Comparison of ENCODE assay signal across 17 cellular contexts in the genomic region with DNA sequence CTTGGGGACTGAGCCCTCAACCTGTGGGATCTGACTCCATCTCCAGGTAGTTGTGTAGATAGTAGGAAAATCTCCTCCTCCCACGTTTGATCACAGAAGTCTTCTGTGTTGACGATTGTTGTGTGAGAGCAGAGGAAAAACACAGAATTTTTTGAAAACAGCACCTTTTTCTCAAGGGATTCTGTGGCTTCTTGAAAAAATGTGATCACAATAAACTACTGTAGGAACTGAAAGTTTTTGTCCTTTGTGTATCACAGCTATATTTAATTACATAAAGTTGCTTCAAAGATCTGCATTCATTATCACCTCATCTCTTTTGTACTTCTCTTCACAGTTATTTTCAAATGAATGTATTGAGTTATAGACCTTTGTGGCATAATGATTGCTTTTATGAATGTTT.
A peak's percentile ranks its signal among the peaks of the same experiment; 100 is the strongest.
DNase-seq lines count a peak whose midpoint lies in the region; ATAC-seq, FAIRE-seq and TF ChIP-seq lines count a peak whose summit lies in the region.
"Had no signal": no experiment of that assay in that cellular context is flagged by ENCODE, and none has a peak within 500 bp of the region (broad histone marks: within the 10 kb centered on the region; RNA-seq: fewer than 3 reads in every experiment).

No MANE protein-coding gene starts in this region.

- no peaks in the 10 kb centered on the region for H3K23me2 ChIP-seq in H1 (ENCODE audit: low read depth, low read length)

- H3K9me2 ChIP-seq in Loucy (replicated peaks; ENCODE audit: low read depth, low read length) = no peaks in the 10 kb centered on the region

- H3K4ac ChIP-seq in H1 (replicated peaks; ENCODE audit: insufficient read length, low read depth, low read length) = no peak overlapping the region

- WGBS in H1 (ENCODE audit: extremely low coverage in 1 of 2, insufficient coverage in 1 of 2, insufficient read length in 1 of 2, insufficient replicate concordance in 2 of 2, low coverage in 1 of 2, low lambda C conversion rate in 2 of 2, missing lambda C conversion rate in 1 of 2), 2 experiments = 89% methylated on average over 2 of the region's 2 CpGs; no CpG with 5 or more reads in 1 of the 2 experiments

- no peak for TF ChIP-seq EP300 in H1 (IDR thresholded peaks at IDR 0.05; ENCODE audit: borderline replicate concordance in 1 of 2, low read depth in 2 of 2, low read length in 2 of 2)

- H2BK120ac ChIP-seq in H1 (replicated peaks; ENCODE audit: low read depth, low read length) = no peak overlapping the region

- POLR2A ChIA-PET in H1 (lab: Charles Lee; ENCODE audit: partially characterized antibody) = interaction anchor here (0.6 to 0.7 kb wide), 2 partner anchors 51 to 84 kb away, joined by 3 to 4 read pairs; no protein-coding TSS in a partner anchor

- no peak for TF ChIP-seq POLR2A in H1 (IDR thresholded peaks at IDR 0.05; ENCODE audit: control extremely low read depth in 1 of 2, low read depth in 2 of 2, low read length in 2 of 2)

- H3K79me2 ChIP-seq in Loucy (ENCODE audit: insufficient read depth, low read length) = peaks cover 97% of the 10 kb centered on the region
- peaks cover 0 to 90% of the 10 kb centered on the region in 2 experiments; a peak in 3 of 4 replicates for H3K79me2 ChIP-seq in H1 (ENCODE audit: control insufficient read depth in 1 of 2, insufficient read depth in 2 of 2, low read length in 2 of 2)

- no peak overlapping the region for H2BK5ac ChIP-seq in H1 (ENCODE audit: low read depth, low read length)

- FAIRE-seq in H1 (lab: Jason Lieb, UNC) = peak; percentile 19

- CTCF ChIA-PET in H1 (lab: Charles Lee; ENCODE audit: partially characterized antibody) (no interaction called here), Calu3 (lab: Charles Lee) (no interaction called here)

- intact Hi-C loops in upper lobe of right lung (cut with DNase I) = no loop called here
- intact Hi-C loops in Calu3 (cut with micrococcal nuclease; ENCODE audit: unreplicated experiment) = no loop called here
- intact Hi-C loops in CD14-positive monocyte (cut with micrococcal nuclease) = no loop called here

- H3K4me2 ChIP-seq in Loucy (ENCODE audit: low read depth, low read length, poor library complexity, severe bottlenecking) = peak overlapping the region; percentile 10
- no peak overlapping the region for H3K4me2 ChIP-seq in H1 (ENCODE audit: insufficient read depth in 1 of 2, low read depth in 2 of 2, low read length in 2 of 2)
- H3K4me2 ChIP-seq: KMS-11 had no signal

- H3K4me3 ChIP-seq in cardiac muscle cell (no peak overlapping the region), right atrium auricular region (no peak overlapping the region), Loucy (ENCODE audit: low read length, poor library complexity, severe bottlenecking) (no peak overlapping the region), H1 (ENCODE audit: extremely low read depth in 1 of 4, insufficient read depth in 2 of 4, low read depth in 3 of 4, low read length in 4 of 4) (no peak overlapping the region), upper lobe of right lung (no peak overlapping the region)
- H3K4me3 ChIP-seq: testis had no signal

- peak overlapping the region; percentile 73 for H3K27ac ChIP-seq in cardiac muscle cell
- H3K27ac ChIP-seq in right atrium auricular region = no peak overlapping the region
- H3K27ac ChIP-seq in H1 (ENCODE audit: low read depth, low read length) = no peak overlapping the region
- H3K27ac ChIP-seq in upper lobe of right lung = peak overlapping the region; percentile 3
- H3K27ac ChIP-seq: KMS-11 had no signal

- no peaks in the 10 kb centered on the region for H3K9me3 ChIP-seq in cardiac muscle cell (ENCODE audit: low read depth)
- no peaks in the 10 kb centered on the region for H3K9me3 ChIP-seq in right atrium auricular region
- H3K9me3 ChIP-seq in Loucy (ENCODE audit: insufficient read depth, low read depth, low read length) = no peaks in the 10 kb centered on the region
- no peaks in the 10 kb centered on the region for H3K9me3 ChIP-seq in H1 (ENCODE audit: insufficient read depth in 2 of 2, low read depth in 1 of 2, low read length in 1 of 2)
- H3K9me3 ChIP-seq in upper lobe of right lung = no peaks in the 10 kb centered on the region
- H3K9me3 ChIP-seq: testis had no signal

- ATAC-seq in upper lobe of right lung = no peak

- no peak overlapping the region for H3K23ac ChIP-seq in H1 (ENCODE audit: insufficient read length)

- H3K9ac ChIP-seq in Loucy (ENCODE audit: low read depth, low read length, poor library complexity, severe bottlenecking) = no peak overlapping the region
- no peak overlapping the region for H3K9ac ChIP-seq in H1 (replicated peaks in 1 of 4; ENCODE audit: extremely low read depth in 1 of 4, low read depth in 3 of 4, low read length in 3 of 4)
- H3K9ac ChIP-seq: KMS-11 had no signal

- DNase-seq in cardiac muscle cell (ENCODE audit: low read depth in 1 of 2, low spot score in 1 of 2) (no peak), right atrium auricular region (ENCODE audit: low spot score) (no peak), H1 (ENCODE audit: low read depth in 1 of 2, low spot score in 2 of 2) (no peak), upper lobe of right lung (no peak), GM13976 (ENCODE audit: low spot score) (no peak), Calu3 (no peak), CD14-positive monocyte (ENCODE audit: low spot score) (no peak)
- DNase-seq: activated CD4-positive, alpha-beta T cell treated with anti-CD3 and anti-CD28 coated beads, Interleukin-2, amount 10 ng/mL, durations not matched to agents 7 days and 5 days; activated gamma-delta T cell; GOT3; hypothalamus; NCI-H1417 treated with DMSO at 0.1 percent for 48 hours; Right ventricle myocardium superior; testis had no signal

- no peaks in the 10 kb centered on the region for H3K27me3 Mint-ChIP-seq in Calu3 (ENCODE audit: unreplicated experiment)
- H3K27me3 Mint-ChIP-seq in CD14-positive monocyte (ENCODE audit: low read depth in 3 of 3) = peaks cover 0 to 1% (median 0%) of the 10 kb centered on the region in 3 donors
- H3K27me3 Mint-ChIP-seq: activated CD4-positive, alpha-beta T cell treated with anti-CD3 and anti-CD28 coated beads, Interleukin-2, amount 10 ng/mL, durations not matched to agents 7 days and 5 days had no signal

- no peak overlapping the region for H2BK15ac ChIP-seq in H1 (ENCODE audit: low read length)

- no peak overlapping the region for H2BK20ac ChIP-seq in H1 (ENCODE audit: low read length)

- H2AFZ ChIP-seq in Loucy (ENCODE audit: low read length) = no peak overlapping the region
- H2AFZ ChIP-seq in H1 (ENCODE audit: low read length) = no peak overlapping the region

- peaks cover 38% of the 10 kb centered on the region for H3K4me1 ChIP-seq in cardiac muscle cell (ENCODE audit: low read depth)
- H3K4me1 ChIP-seq in right atrium auricular region = peaks cover 0 to 75% of the 10 kb centered on the region in 2 donors
- H3K4me1 ChIP-seq in Loucy (ENCODE audit: insufficient read depth, low read length, poor library complexity, severe bottlenecking) = peaks cover 46% of the 10 kb centered on the region
- H3K4me1 ChIP-seq in H1 (replicated peaks in 1 of 4; ENCODE audit: control insufficient read depth in 3 of 4, insufficient read depth in 4 of 4, low read length in 3 of 4) = peaks cover 0 to 4% (median 3%) of the 10 kb centered on the region in 4 experiments; a peak in 4 of 7 replicates
- peaks cover 63% of the 10 kb centered on the region for H3K4me1 ChIP-seq in upper lobe of right lung

- in situ Hi-C loops in GM13976 (cut with MboI; ENCODE audit: low sequenced_read_pairs, unreplicated experiment) = no loop called here

- no peak overlapping the region for H2BK12ac ChIP-seq in H1 (ENCODE audit: low read depth, low read length)

- H4K20me1 ChIP-seq in Loucy (ENCODE audit: insufficient read depth, low read length, poor library complexity, severe bottlenecking) = peaks cover 74% of the 10 kb centered on the region
- H4K20me1 ChIP-seq in H1 (replicated peaks in 1 of 2; ENCODE audit: control insufficient read depth in 1 of 2, insufficient read depth in 2 of 2, low read length in 2 of 2) = peaks cover 0 to 3% of the 10 kb centered on the region in 2 experiments

- no peak overlapping the region for H3K27ac Mint-ChIP-seq in Calu3 (ENCODE audit: unreplicated experiment)
- peak overlapping the region in 3 of 7 donors; percentile 25 to 50 (median 27) for H3K27ac Mint-ChIP-seq in CD14-positive monocyte
- H3K27ac Mint-ChIP-seq: brain had no signal

- BruUV-seq in Calu3 (replicated peaks; lab: Mats Ljungman, UMichigan) = no TSS peak

- H3K79me1 ChIP-seq in H1 (ENCODE audit: low read depth, low read length) = no peaks in the 10 kb centered on the region; the same call in 1 of the 2 replicates

- H3K36me3 Mint-ChIP-seq in Calu3 (ENCODE audit: insufficient read depth, unreplicated experiment) (no peaks in the 10 kb centered on the region), CD14-positive monocyte (peaks cover 2 to 8% of the 10 kb centered on the region in 2 donors)
- H3K36me3 Mint-ChIP-seq: brain had no signal

- no peak for TF ChIP-seq RAD21 in H1 (IDR thresholded peaks at IDR 0.05 in 1 of 2, conservative IDR thresholded peaks at IDR 0.05 in 1 of 2; ENCODE audit: low read depth in 2 of 2, low read length in 2 of 2)

- H2AK5ac ChIP-seq in H1 (ENCODE audit: low read depth, low read length) = no peak overlapping the region

- H3K27me3 ChIP-seq in cardiac muscle cell (no peaks in the 10 kb centered on the region), right atrium auricular region (no peaks in the 10 kb centered on the region), Loucy (ENCODE audit: insufficient read depth, low read length, poor library complexity, severe bottlenecking) (no peaks in the 10 kb centered on the region), H1 (replicated peaks in 1 of 4; ENCODE audit: control insufficient read depth in 3 of 4, extremely low read depth in 1 of 4, insufficient read depth in 3 of 4, low read length in 3 of 4) (no peaks in the 10 kb centered on the region), upper lobe of right lung (no peaks in the 10 kb centered on the region)
- H3K27me3 ChIP-seq: testis had no signal

- H3K4me3 Mint-ChIP-seq in Calu3 (ENCODE audit: low read depth, unreplicated experiment) (no peak overlapping the region), CD14-positive monocyte (no peak overlapping the region)
- H3K4me3 Mint-ChIP-seq: activated CD4-positive, alpha-beta T cell treated with anti-CD3 and anti-CD28 coated beads, Interleukin-2, amount 10 ng/mL, durations not matched to agents 7 days and 5 days; brain had no signal

- no peak overlapping the region for H4K5ac ChIP-seq in H1 (ENCODE audit: insufficient read length, low read depth, low read length)

- no peak overlapping the region for H4K91ac ChIP-seq in H1 (replicated peaks; ENCODE audit: insufficient read length, low read length)

- no peak overlapping the region for H3K56ac ChIP-seq in H1 (replicated peaks; ENCODE audit: insufficient read length, low read depth, low read length)

- no peak overlapping the region for H3K18ac ChIP-seq in H1 (ENCODE audit: extremely low read depth, low read length)

- H3K36me3 ChIP-seq in cardiac muscle cell (no peaks in the 10 kb centered on the region), right atrium auricular region (no peaks in the 10 kb centered on the region), Loucy (ENCODE audit: insufficient read depth, low read length) (no peaks in the 10 kb centered on the region), H1 (ENCODE audit: control insufficient read depth in 2 of 4, insufficient read depth in 4 of 4, low read length in 3 of 4) (no peaks in the 10 kb centered on the region), upper lobe of right lung (no peaks in the 10 kb centered on the region)

- H3K14ac ChIP-seq in H1 (ENCODE audit: insufficient read length) = no peak overlapping the region

- no peak overlapping the region for H4K8ac ChIP-seq in H1 (ENCODE audit: extremely low read depth, insufficient read depth, low read length)

- TF ChIP-seq CTCF in cardiac muscle cell (IDR thresholded peaks at IDR 0.05; ENCODE audit: low read depth, low read length) = no peak
- no peak for TF ChIP-seq CTCF in right atrium auricular region (IDR thresholded peaks at IDR 0.05)
- no peak for TF ChIP-seq CTCF in Loucy (conservative IDR thresholded peaks at IDR 0.05; ENCODE audit: low read length)
- TF ChIP-seq CTCF in H1 (IDR thresholded peaks at IDR 0.05; ENCODE audit: control extremely low read depth in 1 of 3, insufficient read depth in 1 of 3, low read depth in 1 of 3, low read length in 3 of 3) = no peak
- no peak for TF ChIP-seq CTCF in upper lobe of right lung (IDR thresholded peaks at IDR 0.05)
- no peak for TF ChIP-seq CTCF in GM13976 (IDR thresholded peaks at IDR 0.05; ENCODE audit: borderline replicate concordance, control extremely low read depth, extremely low read depth, insufficient read depth, missing control alignments)
- no peak for TF ChIP-seq CTCF in Calu3 (IDR thresholded peaks at IDR 0.05; ENCODE audit: unreplicated experiment)
- TF ChIP-seq CTCF in CD14-positive monocyte (IDR thresholded peaks at IDR 0.05) = no peak

- H3K4me1 Mint-ChIP-seq in Calu3 (ENCODE audit: low read depth, unreplicated experiment) (peaks cover 34% of the 10 kb centered on the region), CD14-positive monocyte (peaks cover 60% of the 10 kb centered on the region)

- no peaks in the 10 kb centered on the region for H3F3A ChIP-seq in Loucy (ENCODE audit: low read depth)

- no peaks in the 10 kb centered on the region for H3K9me3 Mint-ChIP-seq in Calu3 (ENCODE audit: low read depth, unreplicated experiment)
- H3K9me3 Mint-ChIP-seq in CD14-positive monocyte = no peaks in the 10 kb centered on the region
- H3K9me3 Mint-ChIP-seq: brain had no signal

Comparison
In these comparisons a context has a peak if more than half of its experiments do, and no peak if none do; other contexts are left out.
1. H3K27ac ChIP-seq: peak in cardiac muscle cell (single experiment) and upper lobe of right lung (single experiment); none in right atrium auricular region (0 of 2) and H1 (single experiment).